Comparison of ENCODE assay signal across 21 cellular contexts in the genomic region with DNA sequence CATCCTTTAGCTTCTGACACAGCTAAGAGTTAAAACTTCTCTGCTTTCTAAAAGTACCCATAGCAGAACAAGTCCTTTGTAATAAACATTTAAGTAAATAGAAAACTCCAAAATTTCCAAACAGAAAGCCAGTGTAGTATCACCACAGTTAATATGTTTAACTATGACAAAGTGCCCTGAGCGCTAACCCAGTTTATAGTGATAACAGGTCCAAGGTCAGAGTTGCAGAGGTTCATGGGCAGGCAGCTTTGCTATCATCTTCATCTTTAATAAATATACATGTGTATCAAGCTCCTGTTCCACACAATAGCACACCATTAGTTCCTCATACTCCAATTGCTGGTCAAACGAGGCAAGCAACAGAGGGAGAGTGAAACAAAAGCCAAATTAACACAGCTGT.
"Had no signal": no experiment of that assay in that cellular context is flagged by ENCODE, and none has a peak within 500 bp of the region (broad histone marks: within the 10 kb centered on the region; RNA-seq: fewer than 3 reads in every experiment).

No MANE protein-coding gene starts in this region.

- H3K4me3 ChIP-seq: SJSA1, SK-N-MC had no signal

- H3K9me3 ChIP-seq: SJSA1 had no signal

- H3K36me3 ChIP-seq: SJSA1 had no signal

- H3K27me3 ChIP-seq: SJSA1 had no signal

- H3K27ac ChIP-seq: SJSA1, SK-N-MC had no signal

- DNase-seq: IMR-90, Karpas-422, KG1, MM.1S, NCI-H1092 treated with DMSO at 0.1 percent for 48 hours, NCI-H1436, NCI-H1694 treated with DMSO at 0.1 percent for 48 hours, NCI-H1930, NCI-H2081, NCI-H2171, NCI-H226, NCI-H446, NCI-H510A, NCI-H524 treated with DMSO at 0.1 percent for 48 hours, NCI-H774, Right ventricle myocardium superior, RPMI8226, SIG-M5 had no signal

- H3K4me1 ChIP-seq: SJSA1 had no signal

- FAIRE-seq: RCC 7860 had no signal
